20 cellular contexts compared by ENCODE assay signal in the genomic region with DNA sequence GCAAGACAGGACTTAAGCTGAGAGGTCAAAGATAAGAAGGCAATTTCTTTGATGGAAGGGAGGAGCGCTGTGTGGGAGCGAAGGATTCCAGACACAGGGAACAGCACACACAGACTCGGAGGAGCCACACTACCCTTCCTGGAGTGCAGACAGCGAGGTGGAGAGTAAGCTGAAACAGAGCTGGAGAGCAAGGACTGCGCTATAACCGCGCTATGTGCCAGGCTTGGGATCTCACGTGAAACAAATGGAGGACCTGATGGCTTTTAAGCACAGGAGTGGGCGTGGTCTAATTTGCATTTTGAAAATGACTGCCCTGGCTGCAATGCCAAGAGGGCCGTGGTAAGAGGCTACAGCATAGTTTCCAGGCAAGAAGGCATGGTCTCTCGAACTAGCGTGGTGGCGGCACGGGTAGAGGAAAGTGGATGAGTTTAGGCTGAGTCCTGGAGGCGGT.
DNase-seq lines count a peak whose midpoint lies in the region; ATAC-seq and TF ChIP-seq lines count a peak whose summit lies in the region.
"Had no signal": no experiment of that assay in that cellular context is flagged by ENCODE, and none has a peak within 500 bp of the region (broad histone marks: within the 10 kb centered on the region; RNA-seq: fewer than 3 reads in every experiment).

No MANE protein-coding gene starts in this region.

- CTCF ChIA-PET in IMR-90 (lab: Yijun Ruan, JAX): no interaction called here

- 0 out of 2 replicates have a peak, but pooled peaks cover 3% of the 10 kb centered on the region for H3K9me3 ChIP-seq in IMR-90 (ENCODE audit: control insufficient read depth, insufficient read depth, low read length)
- H3K9me3 ChIP-seq in left lung: no peaks in the 10 kb centered on the region
- H3K9me3 ChIP-seq: A549, MG63, vagina had no signal

- TF ChIP-seq RAD21 in IMR-90 (IDR thresholded peaks at IDR 0.05; ENCODE audit: low read length): no peak

- H4K91ac ChIP-seq in IMR-90 (ENCODE audit: insufficient read depth, low read depth, low read length): no peak overlapping the region

- no peak overlapping the region for H2BK5ac ChIP-seq in IMR-90 (ENCODE audit: low read depth, low read length, poor library complexity, severe bottlenecking)

- no peak overlapping the region for H3K14ac ChIP-seq in IMR-90 (replicated peaks; ENCODE audit: low read depth, low read length)

- H3K9me1 ChIP-seq in IMR-90 (ENCODE audit: insufficient read depth, low read length): no peaks in the 10 kb centered on the region

- DNase-seq in IMR-90 (no peak), Right ventricle myocardium superior (peak; percentile 44), left lung (no peak), DMS 273 treated with DMSO at 0.1 percent for 48 hours (lab: John Stamatoyannopoulos, UW) (no peak), DMS79 treated with DMSO at 0.1 percent for 48 hours (lab: John Stamatoyannopoulos, UW) (no peak)
- no peak for DNase-seq in activated CD4-positive, alpha-beta T cell treated with anti-CD3 and anti-CD28 coated beads for 1 hour
- DNase-seq: activated CD4-positive, alpha-beta memory T cell treated with anti-CD3 and anti-CD28 coated beads for 36 hours; activated CD4-positive, CD25-positive, alpha-beta regulatory T cell; activated naive CD8-positive, alpha-beta T cell treated with anti-CD3 and anti-CD28 coated beads for 36 hours; erythroblast; KBM-7; MG63; NCI-H1436; SHP77; T-helper 9 cell had no signal

- H2AK9ac ChIP-seq in IMR-90 (replicated peaks; ENCODE audit: low read depth, low read length, poor library complexity): no peak overlapping the region

- no peak for TF ChIP-seq POLR2A in IMR-90 (IDR thresholded peaks at IDR 0.05; ENCODE audit: low read depth, low read length)

- in situ Hi-C loops in IMR-90 (cut with MboI; ENCODE audit: low sequenced_read_pairs): no loop called here

- no peaks in the 10 kb centered on the region for H3K79me1 ChIP-seq in IMR-90 (ENCODE audit: low read depth in 1 of 2, low read length in 2 of 2)

- no peak overlapping the region for H2BK120ac ChIP-seq in IMR-90 (ENCODE audit: low read depth, low read length)

- no peaks in the 10 kb centered on the region for H3K4me1 ChIP-seq in IMR-90 (ENCODE audit: control insufficient read depth, insufficient read depth, low read length)
- H3K4me1 ChIP-seq in left lung: peaks cover 0 to 7% of the 10 kb centered on the region in 2 donors
- H3K4me1 ChIP-seq: A549, vagina had no signal

- H2BK20ac ChIP-seq in IMR-90 (ENCODE audit: low read depth, low read length): no peak overlapping the region

- dilution Hi-C loops in IMR-90 (cut with HindIII; ENCODE audit: low sequenced_read_pairs, unreplicated experiment): no loop called here

- no peak overlapping the region for H2BK15ac ChIP-seq in IMR-90 (ENCODE audit: low read depth, low read length)

- BruUV-seq in IMR-90 (replicated peaks; lab: Mats Ljungman, UMichigan): no TSS peak

- H3K56ac ChIP-seq in IMR-90 (ENCODE audit: extremely low read depth, insufficient read depth, low read length): no peak overlapping the region

- H3K4ac ChIP-seq in IMR-90 (ENCODE audit: low read depth, low read length): no peak overlapping the region

- TF ChIP-seq CTCF in C4-2B (conservative IDR thresholded peaks at IDR 0.05) (no peak), IMR-90 (conservative IDR thresholded peaks at IDR 0.05; ENCODE audit: low read depth, low read length) (no peak), left lung (IDR thresholded peaks at IDR 0.05) (no peak)

- H2AK5ac ChIP-seq in IMR-90 (ENCODE audit: low read depth, low read length): no peak overlapping the region

- no peak overlapping the region for H3K4me3 ChIP-seq in IMR-90 (ENCODE audit: insufficient read depth, low read depth, low read length)
- no peak overlapping the region for H3K4me3 ChIP-seq in left lung
- H3K4me3 ChIP-seq: A549, lung, MG63, vagina had no signal

- POLR2A ChIA-PET in IMR-90 (lab: Charles Lee; ENCODE audit: unreplicated experiment): no interaction called here

- peak overlapping the region; percentile 39 for H2AFZ ChIP-seq in IMR-90 (replicated peaks; ENCODE audit: low read length, poor library complexity)

- no peaks in the 10 kb centered on the region for H3K36me3 ChIP-seq in IMR-90 (ENCODE audit: control insufficient read depth, insufficient read depth, low read length)
- H3K36me3 ChIP-seq in left lung: no peaks in the 10 kb centered on the region
- H3K36me3 ChIP-seq: MG63, vagina had no signal

- H4K5ac ChIP-seq in IMR-90 (ENCODE audit: low read depth, low read length): no peak overlapping the region

- H4K20me1 ChIP-seq in IMR-90 (ENCODE audit: insufficient read depth, low read length): no peaks in the 10 kb centered on the region

- ATAC-seq in IMR-90 (ENCODE audit: low read depth): no peak
- peak; percentile 77 for ATAC-seq in Right ventricle myocardium superior (ENCODE audit: poor library complexity)
- peak; percentile 38 for ATAC-seq in left lung
- ATAC-seq in GM19351 (IDR thresholded peaks at IDR 0.05; ENCODE audit: unreplicated experiment): no peak
- ATAC-seq: A549 had no signal

- no peak overlapping the region for H4K8ac ChIP-seq in IMR-90 (ENCODE audit: low read depth in 2 of 2, low read length in 2 of 2)

- H3K27ac ChIP-seq in C4-2B (peak overlapping the region; percentile 6; the same call in 1 of the 2 replicates), IMR-90 (ENCODE audit: insufficient read depth, low read length) (no peak overlapping the region), left lung (no peak overlapping the region)
- H3K27ac ChIP-seq: A549, vagina had no signal

- intact Hi-C loops in IMR-90 (cut with micrococcal nuclease): no loop called here
- intact Hi-C loops in Right ventricle myocardium superior (cut with DNase I): no loop called here
- intact Hi-C loops in left lung (cut with DNase I): no loop called here

- H3K18ac ChIP-seq in IMR-90 (ENCODE audit: low read depth, low read length): no peak overlapping the region

- peaks cover 25% of the 10 kb centered on the region for H3K27me3 ChIP-seq in IMR-90 (ENCODE audit: control insufficient read depth, insufficient read depth, low read length)
- no peaks in the 10 kb centered on the region for H3K27me3 ChIP-seq in left lung
- H3K27me3 ChIP-seq: MG63, vagina had no signal

- WGBS in IMR-90 (ENCODE audit: extremely low coverage in 2 of 2, insufficient read length in 1 of 2), 2 experiments: 57% methylated on average over 6 of the region's 15 CpGs; no CpG with 5 or more reads in 1 of the 2 experiments

- no peak overlapping the region for H3K9ac ChIP-seq in IMR-90 (ENCODE audit: low read depth, low read length)

- no peak overlapping the region for H3K4me2 ChIP-seq in IMR-90 (ENCODE audit: low read depth, low read length)
- H3K4me2 ChIP-seq: A549 had no signal

- no peak overlapping the region for H3K23ac ChIP-seq in IMR-90 (ENCODE audit: low read depth, low read length)

TF ChIP-seq in IMR-90, 13 proteins besides CTCF, POLR2A, EP300 and RAD21:
- TF ChIP-seq MXI1 (IDR thresholded peaks at IDR 0.05; ENCODE audit: borderline replicate concordance, low read depth, low read length) (no peak), SMC3 (IDR thresholded peaks at IDR 0.05; ENCODE audit: low read depth, low read length) (no peak), BHLHE40 (IDR thresholded peaks at IDR 0.05; ENCODE audit: low read depth, low read length) (no peak), RFX5 (IDR thresholded peaks at IDR 0.05; ENCODE audit: low read depth, low read length) (no peak), MAFK (IDR thresholded peaks at IDR 0.05; ENCODE audit: low read depth, low read length) (no peak), FOS (IDR thresholded peaks at IDR 0.05; ENCODE audit: low read depth, low read length) (no peak), MAZ (IDR thresholded peaks at IDR 0.05; ENCODE audit: borderline replicate concordance, low read depth, low read length) (no peak), CEBPB (IDR thresholded peaks at IDR 0.05; ENCODE audit: low read depth, low read length) (no peak), CHD1 (IDR thresholded peaks at IDR 0.05; ENCODE audit: low read depth, low read length) (no peak), RCOR1 (IDR thresholded peaks at IDR 0.05; ENCODE audit: insufficient replicate concordance, low read length) (no peak)
- TF ChIP-seq, protein P1, sequence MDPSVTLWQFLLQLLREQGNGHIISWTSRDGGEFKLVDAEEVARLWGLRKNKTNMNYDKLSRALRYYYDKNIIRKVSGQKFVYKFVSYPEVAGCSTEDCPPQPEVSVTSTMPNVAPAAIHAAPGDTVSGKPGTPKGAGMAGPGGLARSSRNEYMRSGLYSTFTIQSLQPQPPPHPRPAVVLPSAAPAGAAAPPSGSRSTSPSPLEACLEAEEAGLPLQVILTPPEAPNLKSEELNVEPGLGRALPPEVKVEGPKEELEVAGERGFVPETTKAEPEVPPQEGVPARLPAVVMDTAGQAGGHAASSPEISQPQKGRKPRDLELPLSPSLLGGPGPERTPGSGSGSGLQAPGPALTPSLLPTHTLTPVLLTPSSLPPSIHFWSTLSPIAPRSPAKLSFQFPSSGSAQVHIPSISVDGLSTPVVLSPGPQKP (IDR thresholded peaks at IDR 0.05; ENCODE audit: borderline replicate concordance, low read depth, low read length): no peak
- TF ChIP-seq, protein P2, sequence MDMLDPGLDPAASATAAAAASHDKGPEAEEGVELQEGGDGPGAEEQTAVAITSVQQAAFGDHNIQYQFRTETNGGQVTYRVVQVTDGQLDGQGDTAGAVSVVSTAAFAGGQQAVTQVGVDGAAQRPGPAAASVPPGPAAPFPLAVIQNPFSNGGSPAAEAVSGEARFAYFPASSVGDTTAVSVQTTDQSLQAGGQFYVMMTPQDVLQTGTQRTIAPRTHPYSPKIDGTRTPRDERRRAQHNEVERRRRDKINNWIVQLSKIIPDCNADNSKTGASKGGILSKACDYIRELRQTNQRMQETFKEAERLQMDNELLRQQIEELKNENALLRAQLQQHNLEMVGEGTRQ (IDR thresholded peaks at IDR 0.05; ENCODE audit: low read depth, low read length): no peak
TF ChIP-seq in IMR-90: peak in this region for 0.

Comparison
In these comparisons a context has a peak if more than half of its experiments do, and no peak if none do; other contexts are left out.
1. ATAC-seq: peak in Right ventricle myocardium superior (single experiment) and left lung (single experiment); none in IMR-90 (single experiment) and GM19351 (single experiment).